In genomic region chr9:34647651-34648050, GRCh38 we compare ENCODE assay signal across 8 cellular contexts. TPM values are rescaled to one million over a fixed set of nuclear protein-coding genes. Genes with fewer than 3 reads are reported as not detected.
DNase-seq lines count a peak whose midpoint lies in the region; ATAC-seq and TF ChIP-seq lines count a peak whose summit lies in the region.

No MANE protein-coding gene starts in this region.

- H2AFZ ChIP-seq in DND-41 (ENCODE audit: low read depth, low read length) (peak overlapping the region; percentile 94; the same call in 1 of the 2 replicates), parathyroid adenoma (no peak overlapping the region)

- H3K79me2 ChIP-seq in DND-41 (ENCODE audit: insufficient read depth, low read length) (peaks cover 16% of the 10 kb centered on the region), parathyroid adenoma (peaks cover 3% of the 10 kb centered on the region)

- H3K4me2 ChIP-seq in DND-41 (ENCODE audit: insufficient read depth, low read length) (peak overlapping the region; percentile 98), parathyroid adenoma (ENCODE audit: low read length) (peak overlapping the region; percentile 100)

- 0 out of 2 replicates have a peak, but pooled peaks cover 3% of the 10 kb centered on the region for H4K20me1 ChIP-seq in DND-41 (ENCODE audit: insufficient read depth, low read length)

- ATAC-seq in DND-41 (ENCODE audit: insufficient read depth, low read depth) = no peak
- ATAC-seq in GM18858 (IDR thresholded peaks at IDR 0.05; ENCODE audit: unreplicated experiment) = no peak
- ATAC-seq in esophagus mucosa = no peak

- H3K4me1 ChIP-seq in DND-41 (ENCODE audit: insufficient read depth, low read length) (peaks cover 26% of the 10 kb centered on the region), esophagus (ENCODE audit: control insufficient read depth in 2 of 2, insufficient read depth in 2 of 2, low read length in 1 of 2) (peaks cover 12 to 20% of the 10 kb centered on the region in 2 donors), parathyroid adenoma (peaks cover 6% of the 10 kb centered on the region)

- POLR2A ChIA-PET in RWPE1 (lab: Yijun Ruan, JAX; ENCODE audit: low non-redundant PET) = interaction anchor here (0.7 kb wide), 1 partner anchor 11 kb away, joined by 3 read pairs; no protein-coding TSS in a partner anchor

- peak overlapping the region; percentile 87 for H3K27ac ChIP-seq in DND-41 (ENCODE audit: low read length)
- peak overlapping the region; percentile 89 for H3K27ac ChIP-seq in RWPE1
- H3K27ac ChIP-seq in esophagus (ENCODE audit: low read depth in 2 of 2, low read length in 1 of 2) = peak overlapping the region in 1 of 2 donors; percentile 24
- H3K27ac ChIP-seq in parathyroid adenoma = peak overlapping the region; percentile 75

- H3K9ac ChIP-seq in DND-41 (ENCODE audit: low read depth, low read length) = peak overlapping the region; percentile 77
- H3K9ac ChIP-seq in parathyroid adenoma = no peak overlapping the region

- CTCF ChIA-PET in RWPE1 (lab: Yijun Ruan, JAX) = interaction anchor here (1.2 to 2.2 kb wide), 4 partner anchors 10 to 346 kb away, joined by 3 to 7 read pairs (median 4); partner anchors contain the start of gene SIGMAR1

- H3K36me3 ChIP-seq in DND-41 (ENCODE audit: insufficient read depth, low read length) (peaks cover 31% of the 10 kb centered on the region), esophagus (ENCODE audit: control insufficient read depth in 2 of 2, insufficient read depth in 2 of 2, low read length in 1 of 2) (peaks cover 0 to 16% of the 10 kb centered on the region in 2 donors), parathyroid adenoma (ENCODE audit: control insufficient read depth, insufficient read depth, low read length) (no peaks in the 10 kb centered on the region)

- no peaks in the 10 kb centered on the region for H3K9me3 ChIP-seq in DND-41 (ENCODE audit: insufficient read depth, low read length, severe bottlenecking)
- H3K9me3 ChIP-seq in esophagus (ENCODE audit: control insufficient read depth in 2 of 2, insufficient read depth in 1 of 2, low read depth in 1 of 2, low read length in 1 of 2) = no peaks in the 10 kb centered on the region
- H3K9me3 ChIP-seq in parathyroid adenoma (ENCODE audit: control insufficient read depth, low read length) = no peaks in the 10 kb centered on the region

- TF ChIP-seq CTCF in DND-41 (IDR thresholded peaks at IDR 0.05; ENCODE audit: borderline replicate concordance, extremely low read depth, low read length, poor library complexity, severe bottlenecking) = no peak
- no peak for TF ChIP-seq CTCF in RWPE1 (conservative IDR thresholded peaks at IDR 0.05; ENCODE audit: low read depth)
- no peak for TF ChIP-seq CTCF in parathyroid adenoma (IDR thresholded peaks at IDR 0.05)

- DNase-seq in DND-41 (no peak), RWPE1 (ENCODE audit: low spot score) (no peak), cortex of kidney (lab: John Stamatoyannopoulos, UW) (no peak), hypothalamus (lab: John Stamatoyannopoulos, UW) (no peak)

- 42 to 61% methylated on average over 10 of the region's 10 CpGs for WGBS in esophagus, 2 donors

- H3K27me3 ChIP-seq in DND-41 (ENCODE audit: insufficient read depth, low read length, poor library complexity) (no peaks in the 10 kb centered on the region), esophagus (ENCODE audit: control insufficient read depth in 1 of 2, insufficient read depth in 2 of 2, low read length in 2 of 2) (no peaks in the 10 kb centered on the region), parathyroid adenoma (ENCODE audit: control insufficient read depth, insufficient read depth, low read length) (no peaks in the 10 kb centered on the region)

- H3K4me3 ChIP-seq in DND-41 (ENCODE audit: low read depth in 1 of 2, low read length in 2 of 2) = peak overlapping the region; percentile 59 to 96; a peak in 3 of 4 replicates
- H3K4me3 ChIP-seq in esophagus (ENCODE audit: low read depth in 1 of 2, low read length in 2 of 2) = peak overlapping the region; percentile 72 to 80
- peak overlapping the region; percentile 97 for H3K4me3 ChIP-seq in parathyroid adenoma (ENCODE audit: low read depth, low read length)

RNA-seq across cellular contexts. Expression of gene GALT, which starts 1.2 kb away (rescaled TPM):
- polyA plus RNA-seq in esophagus = 10 to 100 TPM; 16.6 to 27.3 TPM
- 14.6 TPM for total RNA-seq in esophagus mucosa

RNA-seq across cellular contexts. Expression of gene IL11RA, which starts 4.3 kb away (rescaled TPM):
- 10 to 100 TPM in 1 of 2 donors, 1 to 10 TPM in 1; 7.1 to 10.7 TPM for polyA plus RNA-seq in esophagus
- 4.0 TPM for total RNA-seq in esophagus mucosa

RNA-seq across cellular contexts. Expression of gene SIGMAR1, which starts 10.1 kb away (rescaled TPM):
- polyA plus RNA-seq in esophagus = 10 to 100 TPM; 42.1 to 68.5 TPM
- total RNA-seq in esophagus mucosa = 56.3 TPM

RNA-seq across cellular contexts. Expression of gene CCL27, which starts 14.8 kb away (rescaled TPM):
- polyA plus RNA-seq in esophagus = under 1 TPM; 0.16 to 0.58 TPM
- 0.20 TPM for total RNA-seq in esophagus mucosa

RNA-seq across cellular contexts. Expression of gene ARID3C, which starts 18.8 kb away (rescaled TPM):
- not detected for polyA plus RNA-seq in esophagus
- total RNA-seq in esophagus mucosa = not detected
